8 cellular contexts compared by ENCODE assay signal in genomic region chr5:80491296-80491695, GRCh38. TPM values are rescaled to one million over a fixed set of nuclear protein-coding genes. Genes with fewer than 3 reads are reported as not detected.
"Had no signal": no experiment of that assay in that cellular context is flagged by ENCODE, and none has a peak within 500 bp of the region (broad histone marks: within the 10 kb centered on the region; RNA-seq: fewer than 3 reads in every experiment).

No MANE protein-coding gene starts in this region.

- H3K9ac ChIP-seq: GM23248 had no signal

- H3K27ac ChIP-seq: GM23248 had no signal

- FAIRE-seq: H54, HTR-8/SVneo had no signal

- DNase-seq: GM23248, GOT3, H9, HCEC 1CT, KBM-7 had no signal

- H3K4me3 ChIP-seq: GM23248 had no signal

- H2AFZ ChIP-seq: GM23248 had no signal

RNA-seq across cellular contexts. Expression of gene FAM151B, which starts 3.4 kb away (rescaled TPM):
- polyA plus RNA-seq: IgD-negative memory B cell had no signal
